In genomic region chr9:731474-731873, GRCh38 we compare ENCODE assay signal across 23 cellular contexts.
"Had no signal": no experiment of that assay in that cellular context is flagged by ENCODE, and none has a peak within 500 bp of the region (broad histone marks: within the 10 kb centered on the region; RNA-seq: fewer than 3 reads in every experiment).

No MANE protein-coding gene starts in this region.

- H3K27me3 ChIP-seq: colonic mucosa, esophagus muscularis mucosa, gastrocnemius medialis, spleen, stomach, testis had no signal

- H3K27ac ChIP-seq: colonic mucosa, epithelial cell of prostate, gastrocnemius medialis, parathyroid adenoma, psoas muscle, spleen, stomach, testis had no signal

- ATAC-seq: gastrocnemius medialis, left cardiac atrium, left ventricle myocardium superior, psoas muscle, sciatic nerve had no signal

- DNase-seq: colonic mucosa; effector CD8-positive, alpha-beta T cell; gastrocnemius medialis; glutamatergic neuron; immature natural killer cell; left cardiac atrium; left ventricle myocardium superior; mesenchymal stem cell; midbrain; naive B cell; occipital lobe; psoas muscle; retina; spleen; stimulated activated CD4-positive, alpha-beta T cell treated with anti-CD3 and anti-CD28 coated beads, Interleukin-15, amount 100 ng/mL, for 24 hours; stimulated activated CD4-positive, alpha-beta T cell treated with anti-CD3 and anti-CD28 coated beads, Interleukin-1b, Interleukin-23, amount 100 ng/mL, for 48 hours; stimulated activated naive CD4-positive, alpha-beta T cell; stomach; testis had no signal
